9 cellular contexts compared by ENCODE assay signal in the genomic region with DNA sequence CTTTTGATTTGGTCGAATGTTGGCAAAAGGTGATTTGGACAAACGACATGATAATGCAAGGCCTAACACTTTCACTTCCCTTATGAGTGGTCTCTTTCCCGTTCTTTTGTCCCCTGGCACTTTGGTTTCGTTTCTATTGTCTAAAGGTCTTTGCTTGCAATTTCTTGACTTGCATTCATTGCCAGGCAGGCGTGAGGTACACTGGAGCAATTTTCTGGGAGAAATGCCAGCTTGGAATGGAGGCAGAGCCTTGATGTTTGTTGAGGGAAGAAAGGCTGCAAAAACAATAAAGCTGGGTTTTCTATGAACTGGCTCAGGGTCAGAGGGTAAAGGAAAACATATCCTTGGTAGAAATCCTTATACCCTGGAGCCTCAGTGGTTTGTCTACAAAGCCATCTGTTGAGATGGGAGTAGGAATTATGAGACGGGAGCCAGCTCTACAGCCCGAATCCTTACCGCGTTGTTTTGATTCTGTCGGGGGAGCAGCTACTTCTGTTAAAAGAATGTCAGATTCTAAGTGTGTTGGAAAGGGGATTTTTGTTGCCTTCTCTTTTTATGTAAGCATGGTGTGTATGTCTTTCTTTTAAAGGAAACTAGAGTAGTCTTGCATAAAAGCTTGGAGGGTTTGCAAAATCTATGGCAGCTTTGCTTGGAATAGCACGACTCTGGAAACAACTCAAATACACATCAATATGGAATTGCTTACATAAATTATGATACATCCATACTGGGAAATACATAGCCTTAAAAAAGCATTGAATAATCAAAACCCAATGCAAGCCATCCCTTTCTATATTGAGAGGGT.
DNase-seq lines count a peak whose midpoint lies in the region; ATAC-seq and TF ChIP-seq lines count a peak whose summit lies in the region.
"Had no signal": no experiment of that assay in that cellular context is flagged by ENCODE, and none has a peak within 500 bp of the region (broad histone marks: within the 10 kb centered on the region; RNA-seq: fewer than 3 reads in every experiment).

No MANE protein-coding gene starts in this region.

- no peak for ATAC-seq in activated naive CD8-positive, alpha-beta T cell treated with anti-CD3 and anti-CD28 coated beads, Interleukin-2, amount 50 U/mL, for 24 hours
- peak; percentile 10 for ATAC-seq in left lung
- no peak for ATAC-seq in GM19035 (IDR thresholded peaks at IDR 0.05; ENCODE audit: unreplicated experiment)

- H3K36me3 ChIP-seq in left lung (no peaks in the 10 kb centered on the region), trophoblast cell (ENCODE audit: control insufficient read depth in 1 of 2, insufficient read depth in 2 of 2, low read length in 2 of 2) (no peaks in the 10 kb centered on the region)
- H3K36me3 ChIP-seq: breast epithelium had no signal

- H3K4me2 ChIP-seq in trophoblast cell (ENCODE audit: low read length), result no peak overlapping the region

- H4K8ac ChIP-seq in trophoblast cell (ENCODE audit: low read depth, low read length), result no peak overlapping the region

- H3K79me1 ChIP-seq in trophoblast cell (ENCODE audit: low read length), result no peaks in the 10 kb centered on the region

- intact Hi-C loops in left lung (cut with DNase I), result no loop called here

- H3K27me3 ChIP-seq in left lung (peaks cover 33 to 55% of the 10 kb centered on the region in 2 donors), trophoblast cell (ENCODE audit: insufficient read depth, low read length) (peaks cover 8% of the 10 kb centered on the region)

- peak overlapping the region; percentile 74 for H3K4me3 Mint-ChIP-seq in activated naive CD8-positive, alpha-beta T cell treated with anti-CD3 and anti-CD28 coated beads, Interleukin-2, amount 50 U/mL, for 24 hours

- H2BK5ac ChIP-seq in trophoblast cell (ENCODE audit: low read depth, low read length, poor library complexity), result no peak overlapping the region

- no peak overlapping the region for H3K27ac Mint-ChIP-seq in activated naive CD8-positive, alpha-beta T cell treated with anti-CD3 and anti-CD28 coated beads, Interleukin-2, amount 50 U/mL, for 24 hours

- H2BK120ac ChIP-seq in trophoblast cell (ENCODE audit: insufficient read depth, low read length, poor library complexity), result no peak overlapping the region

- no CpG with 5 or more reads among the region's 11 CpGs for WGBS in trophoblast cell (ENCODE audit: extremely low coverage, insufficient coverage, insufficient read length)

- H3K9me3 Mint-ChIP-seq in activated naive CD8-positive, alpha-beta T cell treated with anti-CD3 and anti-CD28 coated beads, Interleukin-2, amount 50 U/mL, for 24 hours, result no peaks in the 10 kb centered on the region

- DNase-seq in DMS 273 treated with DMSO at 0.1 percent for 48 hours (lab: John Stamatoyannopoulos, UW), result peak; percentile 33
- peak; percentile 46 for DNase-seq in MV-4-11 (lab: John Stamatoyannopoulos, UW)
- DNase-seq in activated naive CD8-positive, alpha-beta T cell treated with anti-CD3 and anti-CD28 coated beads, Interleukin-2, amount 50 U/mL, for 24 hours, result no peak
- no peak for DNase-seq in left lung
- DNase-seq in cortex of kidney (lab: John Stamatoyannopoulos, UW), result no peak
- DNase-seq in trophoblast cell, result no peak
- no peak for DNase-seq in activated CD4-positive, CD25-positive, alpha-beta regulatory T cell (lab: John Stamatoyannopoulos, UW)

- TF ChIP-seq CTCF in left lung (IDR thresholded peaks at IDR 0.05), result no peak

- H3K4ac ChIP-seq in trophoblast cell (ENCODE audit: low read depth, low read length), result no peak overlapping the region

- H3K9me3 ChIP-seq in left lung, result no peaks in the 10 kb centered on the region
- H3K9me3 ChIP-seq in trophoblast cell (ENCODE audit: insufficient read depth, low read depth, low read length), result peaks cover 2% of the 10 kb centered on the region
- H3K9me3 ChIP-seq: breast epithelium had no signal

- peaks cover 6% of the 10 kb centered on the region for H3K4me1 Mint-ChIP-seq in activated naive CD8-positive, alpha-beta T cell treated with anti-CD3 and anti-CD28 coated beads, Interleukin-2, amount 50 U/mL, for 24 hours

- H3K18ac ChIP-seq in trophoblast cell (ENCODE audit: low read length), result no peak overlapping the region

- H3K9ac ChIP-seq in trophoblast cell (ENCODE audit: low read length), result no peak overlapping the region

- no peak overlapping the region for H2BK12ac ChIP-seq in trophoblast cell (ENCODE audit: low read length)

- H2AFZ ChIP-seq in trophoblast cell (ENCODE audit: insufficient read depth, low read length, poor library complexity), result no peak overlapping the region

- peaks cover 44% of the 10 kb centered on the region for H3K27me3 Mint-ChIP-seq in activated naive CD8-positive, alpha-beta T cell treated with anti-CD3 and anti-CD28 coated beads, Interleukin-2, amount 50 U/mL, for 24 hours

- H3K4me3 ChIP-seq in left lung (no peak overlapping the region), trophoblast cell (ENCODE audit: low read depth, low read length) (no peak overlapping the region)

- no peak overlapping the region for H3K14ac ChIP-seq in trophoblast cell (ENCODE audit: low read length)

- H3K4me1 ChIP-seq in left lung (peaks cover 0 to 18% of the 10 kb centered on the region in 2 donors), trophoblast cell (ENCODE audit: control insufficient read depth in 1 of 2, insufficient read depth in 2 of 2, low read length in 2 of 2) (peaks cover 2 to 3% of the 10 kb centered on the region in 2 experiments)
- H3K4me1 ChIP-seq: breast epithelium had no signal

- H3K27ac ChIP-seq in left lung, result no peak overlapping the region
- no peak overlapping the region for H3K27ac ChIP-seq in trophoblast cell (ENCODE audit: low read depth, low read length)
- H3K27ac ChIP-seq: breast epithelium had no signal

- no peak overlapping the region for H3K23ac ChIP-seq in trophoblast cell (ENCODE audit: low read length)

- H3K79me2 ChIP-seq in trophoblast cell (ENCODE audit: control insufficient read depth, insufficient read depth, low read length, poor library complexity), result no peaks in the 10 kb centered on the region

- H3K36me3 Mint-ChIP-seq in activated naive CD8-positive, alpha-beta T cell treated with anti-CD3 and anti-CD28 coated beads, Interleukin-2, amount 50 U/mL, for 24 hours (ENCODE audit: low read depth), result no peaks in the 10 kb centered on the region

- H4K12ac ChIP-seq in trophoblast cell (ENCODE audit: low read depth, low read length), result no peak overlapping the region

- H2AK5ac ChIP-seq in trophoblast cell (ENCODE audit: low read length), result no peak overlapping the region

- H4K91ac ChIP-seq in trophoblast cell (ENCODE audit: low read depth, low read length), result no peak overlapping the region

Comparison
In these comparisons a context has a peak if more than half of its experiments do, and no peak if none do; other contexts are left out.
1. DNase-seq: peak in DMS 273 treated with DMSO at 0.1 percent for 48 hours (single experiment) and MV-4-11 (single experiment); none in activated naive CD8-positive, alpha-beta T cell treated with anti-CD3 and anti-CD28 coated beads, Interleukin-2, amount 50 U/mL, for 24 hours (single experiment), left lung (0 of 2), cortex of kidney (single experiment), trophoblast cell (0 of 2) and activated CD4-positive, CD25-positive, alpha-beta regulatory T cell (0 of 4).